9 cellular contexts compared by ENCODE assay signal in genomic region chr3:112132975-112133448, GRCh38. TPM values are rescaled to one million over a fixed set of nuclear protein-coding genes. Genes with fewer than 3 reads are reported as not detected.
A peak's percentile ranks its signal among the peaks of the same experiment; 100 is the strongest.
DNase-seq lines count a peak whose midpoint lies in the region; ATAC-seq and TF ChIP-seq lines count a peak whose summit lies in the region.
"Had no signal": no experiment of that assay in that cellular context is flagged by ENCODE, and none has a peak within 500 bp of the region (broad histone marks: within the 10 kb centered on the region; RNA-seq: fewer than 3 reads in every experiment).

A gene with protein sequence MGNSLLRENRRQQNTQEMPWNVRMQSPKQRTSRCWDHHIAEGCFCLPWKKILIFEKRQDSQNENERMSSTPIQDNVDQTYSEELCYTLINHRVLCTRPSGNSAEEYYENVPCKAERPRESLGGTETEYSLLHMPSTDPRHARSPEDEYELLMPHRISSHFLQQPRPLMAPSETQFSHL (minus strand): TSS chr3:112133248. CDS start chr3:112133120, 128 bp downstream.

- H3K9me3 Mint-ChIP-seq in activated CD4-positive, alpha-beta T cell treated with anti-CD3 and anti-CD28 coated beads, Interleukin-2, amount 10 ng/mL, durations not matched to agents 7 days and 5 days = no peaks in the 10 kb centered on the region

- H3K27me3 ChIP-seq in BLaER1 = no peaks in the 10 kb centered on the region
- H3K27me3 ChIP-seq in foreskin keratinocyte = no peaks in the 10 kb centered on the region

- H3K27ac ChIP-seq in BLaER1 (peak within 1 kb of the TSS; percentile 81), foreskin keratinocyte (peak within 1 kb of the TSS; percentile 61)
- H3K27ac ChIP-seq: thoracic aorta had no signal

- peak within 1 kb of the TSS; percentile 76 for H3K9ac ChIP-seq in BLaER1

- H3K4me2 ChIP-seq in BLaER1 = peak within 1 kb of the TSS; percentile 83

- H3K9me3 ChIP-seq in BLaER1 = no peaks in the 10 kb centered on the region
- H3K9me3 ChIP-seq: thoracic aorta had no signal

- DNase-seq in activated CD4-positive, alpha-beta T cell treated with anti-CD3 and anti-CD28 coated beads, Interleukin-2, amount 10 ng/mL, durations not matched to agents 7 days and 5 days = peak; percentile 66
- peak; percentile 64 to 83 for DNase-seq in foreskin keratinocyte
- DNase-seq in stimulated activated CD4-positive, alpha-beta T cell treated with anti-CD3 and anti-CD28 coated beads, TNF-alpha, amount 100 ng/mL, for 1 hour (ENCODE audit: low read depth in 3 of 3, low spot score in 1 of 3) = peak; percentile 37 to 49 (median 44)
- DNase-seq in 8988T = no peak
- no peak for DNase-seq in OCI-M2 (lab: John Stamatoyannopoulos, UW; ENCODE audit: unreplicated experiment)

- POLR2A ChIA-PET in activated CD4-positive, alpha-beta T cell treated with anti-CD3 and anti-CD28 coated beads, Interleukin-2, amount 10 ng/mL, durations not matched to agents 7 days and 5 days (lab: Charles Lee) = interaction anchor here (1.1 kb wide), 1 partner anchor 61 kb away, joined by 7 read pairs; no protein-coding TSS in a partner anchor

- CTCF ChIA-PET in activated CD4-positive, alpha-beta T cell treated with anti-CD3 and anti-CD28 coated beads, Interleukin-2, amount 10 ng/mL, durations not matched to agents 7 days and 5 days (lab: Charles Lee) = interaction anchor here (1.1 kb wide), 1 partner anchor 21 kb away, joined by 3 read pairs; no protein-coding TSS in a partner anchor

- peaks cover 20% of the 10 kb centered on the region for H3K36me3 Mint-ChIP-seq in activated CD4-positive, alpha-beta T cell treated with anti-CD3 and anti-CD28 coated beads, Interleukin-2, amount 10 ng/mL, durations not matched to agents 7 days and 5 days (ENCODE audit: low read depth)

- peak within 1 kb of the TSS; percentile 92 for H3K27ac Mint-ChIP-seq in activated CD4-positive, alpha-beta T cell treated with anti-CD3 and anti-CD28 coated beads, Interleukin-2, amount 10 ng/mL, durations not matched to agents 7 days and 5 days

- no peak for TF ChIP-seq CTCF in foreskin keratinocyte (conservative IDR thresholded peaks at IDR 0.05)

- H3K4me1 Mint-ChIP-seq in activated CD4-positive, alpha-beta T cell treated with anti-CD3 and anti-CD28 coated beads, Interleukin-2, amount 10 ng/mL, durations not matched to agents 7 days and 5 days = peaks cover 84% of the 10 kb centered on the region

- H3K36me3 ChIP-seq in BLaER1 = peaks cover 8% of the 10 kb centered on the region; the same call in 1 of the 2 replicates
- H3K36me3 ChIP-seq: thoracic aorta had no signal

- peak within 1 kb of the TSS; percentile 68 for H3K4me3 ChIP-seq in BLaER1
- H3K4me3 ChIP-seq: thoracic aorta had no signal

- H3K27me3 Mint-ChIP-seq in activated CD4-positive, alpha-beta T cell treated with anti-CD3 and anti-CD28 coated beads, Interleukin-2, amount 10 ng/mL, durations not matched to agents 7 days and 5 days = no peaks in the 10 kb centered on the region

- ATAC-seq in GM19438 (IDR thresholded peaks at IDR 0.05; ENCODE audit: low read depth, unreplicated experiment) (peak; percentile 66), HG03521 (IDR thresholded peaks at IDR 0.05; ENCODE audit: unreplicated experiment) (peak; percentile 56), foreskin keratinocyte (peak; percentile 73)

- peak within 1 kb of the TSS; percentile 84 for H3K4me3 Mint-ChIP-seq in activated CD4-positive, alpha-beta T cell treated with anti-CD3 and anti-CD28 coated beads, Interleukin-2, amount 10 ng/mL, durations not matched to agents 7 days and 5 days

- H3K4me1 ChIP-seq in BLaER1 (peaks cover 100% of the 10 kb centered on the region), foreskin keratinocyte (peaks cover 13% of the 10 kb centered on the region)

- H4K20me1 ChIP-seq in BLaER1 = no peaks in the 10 kb centered on the region

RNA-seq across cellular contexts. Expression of the gene that starts here (rescaled TPM):
- 1 to 10 TPM; 9.3 to 9.9 TPM for total RNA-seq in activated CD4-positive, alpha-beta T cell treated with anti-CD3 and anti-CD28 coated beads, Interleukin-2, amount 10 ng/mL, durations not matched to agents 7 days and 5 days
- total RNA-seq in foreskin keratinocyte = 1.3 and 1.4 TPM in 2 replicates
- 0.85 and 1.2 TPM in 2 replicates for polyA plus RNA-seq in foreskin keratinocyte

Comparison
In these comparisons a context has a peak if more than half of its experiments do, and no peak if none do; other contexts are left out.
1. DNase-seq: peak in activated CD4-positive, alpha-beta T cell treated with anti-CD3 and anti-CD28 coated beads, Interleukin-2, amount 10 ng/mL, durations not matched to agents 7 days and 5 days (single experiment), foreskin keratinocyte (2 of 2) and stimulated activated CD4-positive, alpha-beta T cell treated with anti-CD3 and anti-CD28 coated beads, TNF-alpha, amount 100 ng/mL, for 1 hour (3 of 3); none in 8988T (single experiment) and OCI-M2 (single experiment).
2. Peak in every context shown above with its lines, with median percentiles within 50 percentile points of each other: ATAC-seq.